In the genomic region with DNA sequence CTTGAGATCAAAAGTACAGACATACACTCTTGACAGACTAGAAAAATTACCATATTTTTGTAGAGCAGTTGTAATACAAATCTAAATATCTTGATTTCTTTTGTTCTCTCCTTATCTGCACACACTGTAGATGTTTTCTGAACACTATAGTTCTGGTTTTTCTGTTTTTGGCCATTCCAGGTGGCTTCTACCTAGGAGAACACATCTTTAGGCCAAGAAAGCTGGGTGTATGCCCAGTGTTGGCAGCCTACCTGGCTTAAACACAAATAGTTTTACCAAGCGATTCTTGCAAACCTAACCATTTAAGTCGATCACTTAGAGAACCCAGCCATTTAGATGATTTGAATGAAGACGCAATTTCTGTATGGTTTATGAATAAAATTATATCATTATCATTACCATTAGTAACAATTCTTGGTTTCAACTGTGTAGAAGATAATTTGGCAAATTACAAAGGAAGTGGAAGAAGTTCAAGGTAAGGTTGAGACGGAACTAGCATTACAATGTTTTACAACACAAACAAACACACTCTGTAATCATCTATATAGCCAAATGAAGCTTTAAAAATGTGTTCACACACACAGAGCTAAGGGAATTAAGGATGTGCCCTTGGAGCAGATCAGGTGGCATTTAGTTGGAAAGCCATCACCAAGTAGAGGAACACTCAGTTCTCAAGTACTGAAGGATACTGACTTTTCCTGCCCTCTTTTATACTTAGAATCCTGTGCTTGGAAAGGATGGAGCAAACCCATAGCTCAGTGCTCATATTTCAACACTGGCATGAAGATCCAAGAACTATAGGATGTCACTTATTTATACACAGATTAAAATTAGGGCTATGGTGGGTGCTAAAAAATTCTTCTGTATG, we compare ENCODE assay signal across 18 cellular contexts. TPM values are rescaled to one million over a fixed set of nuclear protein-coding genes. Genes with fewer than 3 reads are reported as not detected.
DNase-seq lines count a peak whose midpoint lies in the region; FAIRE-seq and TF ChIP-seq lines count a peak whose summit lies in the region.
"Had no signal": no experiment of that assay in that cellular context is flagged by ENCODE, and none has a peak within 500 bp of the region (broad histone marks: within the 10 kb centered on the region; RNA-seq: fewer than 3 reads in every experiment).

No MANE protein-coding gene starts in this region.

- DNase-seq in G401 (ENCODE audit: low spot score) (peak; percentile 97), LNCaP clone FGC (ENCODE audit: low read depth) (peak; percentile 46), pons (ENCODE audit: low spot score) (peak; percentile 17), urothelium cell line (ENCODE audit: low spot score) (no peak), testis (no peak), NCI-H2196 treated with DMSO at 0.1 percent for 48 hours (lab: John Stamatoyannopoulos, UW; ENCODE audit: unreplicated experiment) (no peak)
- DNase-seq: Calu3; CD8-positive, alpha-beta T cell; DND-41; EL; H7; HFFc6; IMR-90 had no signal

- TF ChIP-seq POLR2A in testis (IDR thresholded peaks at IDR 0.05), result no peak

- 57 to 64% methylated on average over 4 of the region's 4 CpGs for whole genome bisulfite sequencing in testis, 2 donors

- no peak for TF ChIP-seq CTCF in LNCaP clone FGC (IDR thresholded peaks at IDR 0.05; ENCODE audit: control insufficient read depth, extremely low read depth, insufficient read depth)
- no peak for TF ChIP-seq CTCF in testis (IDR thresholded peaks at IDR 0.05)

- intact Hi-C loops in testis (cut with DNase I; ENCODE audit: low total_unique reads), result no loop called here

- H3K9me3 ChIP-seq in testis, result no peaks in the 10 kb centered on the region
- H3K9me3 ChIP-seq: BLaER1 treated with 17β-estradiol and CSF1 and Interleukin-3, amounts not matched to agents 10 nM and 100 nM had no signal

- H3K27me3 ChIP-seq in testis, result no peaks in the 10 kb centered on the region
- H3K27me3 ChIP-seq: BLaER1 treated with 17β-estradiol and CSF1 and Interleukin-3, amounts not matched to agents 10 nM and 100 nM had no signal

- no peak overlapping the region for H3K4me3 ChIP-seq in LNCaP clone FGC (ENCODE audit: low read depth, low read length)
- H3K4me3 ChIP-seq in testis, result no peak overlapping the region
- H3K4me3 ChIP-seq: BLaER1 treated with 17β-estradiol and CSF1 and Interleukin-3, amounts not matched to agents 10 nM and 100 nM; GM23338 had no signal

- H3K27ac ChIP-seq in testis, result no peak overlapping the region
- H3K27ac ChIP-seq: BLaER1 treated with 17β-estradiol and CSF1 and Interleukin-3, amounts not matched to agents 10 nM and 100 nM; HL-60 had no signal

- no peaks in the 10 kb centered on the region for H3K36me3 ChIP-seq in testis (ENCODE audit: low read depth, missing control alignments)

- in situ Hi-C loops in G401 (cut with HindIII; ENCODE audit: low sequenced_read_pairs), result no loop called here

- H3K4me1 ChIP-seq in testis, result no peaks in the 10 kb centered on the region
- H3K4me1 ChIP-seq: BLaER1 treated with 17β-estradiol and CSF1 and Interleukin-3, amounts not matched to agents 10 nM and 100 nM had no signal

- peak; percentile 13 for FAIRE-seq in urothelium cell line (lab: Jason Lieb, UNC)
- FAIRE-seq: GM12892, GM18507 had no signal

RNA-seq across cellular contexts. Expression of a gene that starts 36.2 kb away (rescaled TPM):
- 15.9 and 50.2 TPM in 2 replicates for total RNA-seq in G401 (2014; rRNA removed; shearing (Covaris generic))
- 10 to 100 TPM; 49.9 to 54.9 TPM for total RNA-seq in testis
- polyA plus RNA-seq in testis (ENCODE audit: insufficient read depth, low read depth, low replicate concordance), result 43.9 TPM

Comparison
In these comparisons a context has a peak if more than half of its experiments do, and no peak if none do; other contexts are left out.
1. DNase-seq: peak in G401 (single experiment), LNCaP clone FGC (single experiment) and pons (single experiment); none in urothelium cell line (single experiment), testis (single experiment) and NCI-H2196 treated with DMSO at 0.1 percent for 48 hours (single experiment).